In the genomic region with DNA sequence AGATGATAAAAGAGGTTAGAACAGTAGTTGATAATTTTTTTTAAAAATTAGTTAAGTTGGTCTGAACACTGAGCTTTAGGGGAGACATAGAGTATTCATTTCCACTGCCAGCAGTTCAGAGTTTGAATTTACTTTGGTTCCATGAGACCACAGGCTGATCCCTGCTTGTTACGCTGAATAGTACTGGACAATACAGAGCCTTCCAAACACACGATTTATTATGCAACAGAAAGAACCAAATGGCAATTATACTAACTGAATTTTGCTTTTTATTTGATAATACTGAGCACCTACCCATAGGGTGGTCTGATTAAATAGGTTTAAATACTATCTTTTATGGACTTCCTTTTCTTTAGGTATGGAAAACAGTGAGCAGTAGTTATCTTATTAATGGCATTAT, we compare ENCODE assay signal across 29 cellular contexts.
"Had no signal": no experiment of that assay in that cellular context is flagged by ENCODE, and none has a peak within 500 bp of the region (broad histone marks: within the 10 kb centered on the region; RNA-seq: fewer than 3 reads in every experiment).

No MANE protein-coding gene starts in this region.

- H3K9me3 Mint-ChIP-seq: stimulated activated effector memory CD8-positive, alpha-beta T cell treated with anti-CD3 and anti-CD28 coated beads, Interleukin-12 subunit alpha, Interleukin-12 subunit beta, amount 100 ng/mL, for 72 hours; stimulated activated memory B cell treated with anti-CD40 and anti-IgM and Interleukin-4, amounts not matched to agents 10 μg/mL and 1 μg/mL and 100 μg/mL, for 72 hours; stimulated activated naive B cell treated with anti-CD40 and anti-IgM and Interleukin-4, amounts not matched to agents 10 μg/mL and 1 μg/mL and 100 μg/mL, for 72 hours; stimulated activated naive CD8-positive, alpha-beta T cell treated with anti-CD3 and anti-CD28 coated beads, Interleukin-15, amount 100 ng/mL, for 72 hours; stimulated activated naive CD8-positive, alpha-beta T cell treated with anti-CD3 and anti-CD28 coated beads, Interleukin-15, Interleukin-2, amounts not matched to agents 100 ng/mL and 50 ng/mL, for 24 hours; type B pancreatic cell had no signal

- H3K27me3 Mint-ChIP-seq: type B pancreatic cell had no signal

- DNase-seq: stimulated activated CD4-positive, alpha-beta T cell treated with anti-CD3 and anti-CD28 coated beads, Interleukin-2, amount 100 ng/mL, for 48 hours; stimulated activated CD4-positive, alpha-beta T cell treated with anti-CD3 and anti-CD28 coated beads, Interleukin-4, amount 100 ng/mL, for 1 hour; stimulated activated CD4-positive, alpha-beta T cell treated with anti-CD3 and anti-CD28 coated beads, Interleukin-4, amount 100 ng/mL, for 24 hours; stimulated activated CD4-positive, alpha-beta T cell treated with anti-CD3 and anti-CD28 coated beads, Interleukin-4, amount 100 ng/mL, for 4 hours; stimulated activated CD8-positive, alpha-beta memory T cell treated with anti-CD3 and anti-CD28 coated beads, Interleukin-4, amount 100 ng/mL, for 48 hours; stimulated activated naive B cell treated with anti-CD40 and anti-IgM and Interleukin-4, amounts not matched to agents 10 μg/mL and 1 μg/mL and 100 μg/mL, for 72 hours; stimulated activated naive CD4-positive, alpha-beta T cell; stimulated activated naive CD4-positive, alpha-beta T cell treated with Interleukin-2 at 50 U/mL for 16 hours; stimulated activated naive CD8-positive, alpha-beta T cell treated with anti-CD3 and anti-CD28 coated beads, Interleukin-15, amount 100 ng/mL, for 72 hours; stimulated activated naive CD8-positive, alpha-beta T cell treated with anti-CD3 and anti-CD28 coated beads, Interleukin-15, Interleukin-2, amounts not matched to agents 100 U/mL and 50 U/mL, for 24 hours; stomach; substantia nigra; testis; thyroid gland; tibial artery; transverse colon; trophoblast cell; upper lobe of left lung; upper lobe of right lung; uterus had no signal

- H3K36me3 ChIP-seq: stomach, suprapubic skin, thoracic aorta, thyroid gland, tibial artery, tibial nerve, transverse colon, upper lobe of left lung, upper lobe of right lung, uterus, vagina had no signal

- H3K4me1 ChIP-seq: stomach, suprapubic skin, testis, thyroid gland, tibial artery, tibial nerve, transverse colon, upper lobe of left lung, upper lobe of right lung, uterus, vagina had no signal

- FAIRE-seq: urothelium cell line had no signal

- H3K4me1 Mint-ChIP-seq: stimulated activated effector memory CD8-positive, alpha-beta T cell treated with anti-CD3 and anti-CD28 coated beads, Interleukin-12 subunit alpha, Interleukin-12 subunit beta, amount 100 ng/mL, for 72 hours; stimulated activated memory B cell treated with anti-CD40 and anti-IgM and Interleukin-4, amounts not matched to agents 10 μg/mL and 1 μg/mL and 100 μg/mL, for 72 hours; stimulated activated naive B cell treated with anti-CD40 and anti-IgM and Interleukin-4, amounts not matched to agents 10 μg/mL and 1 μg/mL and 100 μg/mL, for 72 hours; stimulated activated naive CD8-positive, alpha-beta T cell treated with anti-CD3 and anti-CD28 coated beads, Interleukin-15, amount 100 ng/mL, for 72 hours had no signal

- H3K9me3 ChIP-seq: stomach, suprapubic skin, testis, thoracic aorta, thyroid gland, tibial artery, tibial nerve, transverse colon, upper lobe of left lung, upper lobe of right lung, uterus, vagina had no signal

- H3K4me3 ChIP-seq: stomach, suprapubic skin, testis, thoracic aorta, thyroid gland, tibial artery, tibial nerve, transverse colon, upper lobe of left lung, upper lobe of right lung, uterus, vagina had no signal

- H3K27ac Mint-ChIP-seq: stimulated activated effector memory CD8-positive, alpha-beta T cell treated with anti-CD3 and anti-CD28 coated beads, Interleukin-12 subunit alpha, Interleukin-12 subunit beta, amount 100 ng/mL, for 72 hours; stimulated activated memory B cell treated with anti-CD40 and anti-IgM and Interleukin-4, amounts not matched to agents 10 μg/mL and 1 μg/mL and 100 μg/mL, for 72 hours; stimulated activated naive B cell treated with anti-CD40 and anti-IgM and Interleukin-4, amounts not matched to agents 10 μg/mL and 1 μg/mL and 100 μg/mL, for 72 hours; stimulated activated naive CD8-positive, alpha-beta T cell treated with anti-CD3 and anti-CD28 coated beads, Interleukin-15, amount 100 ng/mL, for 72 hours; stimulated activated naive CD8-positive, alpha-beta T cell treated with anti-CD3 and anti-CD28 coated beads, Interleukin-15, Interleukin-2, amounts not matched to agents 100 ng/mL and 50 ng/mL, for 24 hours had no signal

- H3K27ac ChIP-seq: stomach, suprapubic skin, testis, thoracic aorta, thyroid gland, tibial artery, tibial nerve, transverse colon, upper lobe of left lung, upper lobe of right lung, uterus, vagina had no signal

- H3K36me3 Mint-ChIP-seq: stimulated activated effector memory CD8-positive, alpha-beta T cell treated with anti-CD3 and anti-CD28 coated beads, Interleukin-12 subunit alpha, Interleukin-12 subunit beta, amount 100 ng/mL, for 72 hours; stimulated activated memory B cell treated with anti-CD40 and anti-IgM and Interleukin-4, amounts not matched to agents 10 μg/mL and 1 μg/mL and 100 μg/mL, for 72 hours; stimulated activated naive B cell treated with anti-CD40 and anti-IgM and Interleukin-4, amounts not matched to agents 10 μg/mL and 1 μg/mL and 100 μg/mL, for 72 hours had no signal

- ATAC-seq: stimulated activated effector memory CD8-positive, alpha-beta T cell treated with anti-CD3 and anti-CD28 coated beads, Interleukin-12 subunit alpha, Interleukin-12 subunit beta, amount 100 ng/mL, for 72 hours; stimulated activated memory B cell treated with anti-CD40 and anti-IgM and Interleukin-4, amounts not matched to agents 10 μg/mL and 1 μg/mL and 100 μg/mL, for 72 hours; stimulated activated naive B cell treated with anti-CD40 and anti-IgM and Interleukin-4, amounts not matched to agents 10 μg/mL and 1 μg/mL and 100 μg/mL, for 72 hours; stimulated activated naive CD8-positive, alpha-beta T cell treated with anti-CD3 and anti-CD28 coated beads, Interleukin-15, amount 100 ng/mL, for 72 hours; stimulated activated naive CD8-positive, alpha-beta T cell treated with anti-CD3 and anti-CD28 coated beads, Interleukin-15, Interleukin-2, amounts not matched to agents 100 U/mL and 50 U/mL, for 24 hours; upper lobe of right lung had no signal

- H3K4me3 Mint-ChIP-seq: stimulated activated effector memory CD8-positive, alpha-beta T cell treated with anti-CD3 and anti-CD28 coated beads, Interleukin-12 subunit alpha, Interleukin-12 subunit beta, amount 100 ng/mL, for 72 hours; stimulated activated memory B cell treated with anti-CD40 and anti-IgM and Interleukin-4, amounts not matched to agents 10 μg/mL and 1 μg/mL and 100 μg/mL, for 72 hours; stimulated activated naive B cell treated with anti-CD40 and anti-IgM and Interleukin-4, amounts not matched to agents 10 μg/mL and 1 μg/mL and 100 μg/mL, for 72 hours; stimulated activated naive CD8-positive, alpha-beta T cell treated with anti-CD3 and anti-CD28 coated beads, Interleukin-15, amount 100 ng/mL, for 72 hours; stimulated activated naive CD8-positive, alpha-beta T cell treated with anti-CD3 and anti-CD28 coated beads, Interleukin-15, Interleukin-2, amounts not matched to agents 100 ng/mL and 50 ng/mL, for 24 hours; type B pancreatic cell had no signal

- H3K27me3 ChIP-seq: testis, thyroid gland, tibial artery, tibial nerve, upper lobe of left lung, uterus, vagina had no signal
